In the genomic region with DNA sequence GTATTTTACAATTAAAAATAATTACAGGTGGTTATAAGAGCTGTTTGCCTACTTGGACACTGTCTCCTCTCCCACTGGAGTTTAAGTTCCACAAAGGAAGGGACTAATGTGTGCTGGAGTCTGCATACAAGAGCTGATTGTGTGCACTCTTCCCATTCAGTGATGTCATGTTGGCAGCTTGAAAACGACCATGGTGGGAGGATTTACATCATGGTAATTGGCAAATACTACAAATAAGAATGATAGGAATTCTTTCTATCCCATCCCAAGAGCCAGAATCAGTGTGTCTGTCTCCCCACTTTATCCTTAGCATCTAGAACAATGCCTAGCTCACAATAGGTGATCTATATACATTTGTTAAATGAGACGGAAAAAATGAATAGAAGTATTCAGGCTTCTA, we compare ENCODE assay signal across 1 cellular context.
TF ChIP-seq lines count a peak whose summit lies in the region.

No MANE protein-coding gene starts in this region.

TF ChIP-seq in GM23338, 12 proteins besides CTCF, POLR2A, EP300 and RAD21:
- TF ChIP-seq ZNF114 (CRISPR knock-in tag; IDR thresholded peaks at IDR 0.05) (no peak), JUNB (IDR thresholded peaks at IDR 0.05; ENCODE audit: unreplicated experiment) (no peak), ZNF331 (CRISPR knock-in tag; IDR thresholded peaks at IDR 0.05; ENCODE audit: low read depth) (no peak), POLR2AphosphoS5 (IDR thresholded peaks at IDR 0.05; ENCODE audit: low read depth) (no peak), STAT1 (IDR thresholded peaks at IDR 0.05; ENCODE audit: unreplicated experiment) (no peak), EZH2phosphoT487 (IDR thresholded peaks at IDR 0.05; ENCODE audit: unreplicated experiment) (no peak), EZH2 (IDR thresholded peaks at IDR 0.05; ENCODE audit: low read depth, unreplicated experiment) (no peak), CREB1 (CRISPR knock-in tag; IDR thresholded peaks at IDR 0.05; ENCODE audit: low read depth) (no peak), NANOG (IDR thresholded peaks at IDR 0.05; ENCODE audit: borderline replicate concordance) (no peak)
- TF ChIP-seq, protein P1, sequence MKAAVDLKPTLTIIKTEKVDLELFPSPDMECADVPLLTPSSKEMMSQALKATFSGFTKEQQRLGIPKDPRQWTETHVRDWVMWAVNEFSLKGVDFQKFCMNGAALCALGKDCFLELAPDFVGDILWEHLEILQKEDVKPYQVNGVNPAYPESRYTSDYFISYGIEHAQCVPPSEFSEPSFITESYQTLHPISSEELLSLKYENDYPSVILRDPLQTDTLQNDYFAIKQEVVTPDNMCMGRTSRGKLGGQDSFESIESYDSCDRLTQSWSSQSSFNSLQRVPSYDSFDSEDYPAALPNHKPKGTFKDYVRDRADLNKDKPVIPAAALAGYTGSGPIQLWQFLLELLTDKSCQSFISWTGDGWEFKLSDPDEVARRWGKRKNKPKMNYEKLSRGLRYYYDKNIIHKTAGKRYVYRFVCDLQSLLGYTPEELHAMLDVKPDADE (IDR thresholded peaks at IDR 0.05) = no peak
- TF ChIP-seq, protein P2, sequence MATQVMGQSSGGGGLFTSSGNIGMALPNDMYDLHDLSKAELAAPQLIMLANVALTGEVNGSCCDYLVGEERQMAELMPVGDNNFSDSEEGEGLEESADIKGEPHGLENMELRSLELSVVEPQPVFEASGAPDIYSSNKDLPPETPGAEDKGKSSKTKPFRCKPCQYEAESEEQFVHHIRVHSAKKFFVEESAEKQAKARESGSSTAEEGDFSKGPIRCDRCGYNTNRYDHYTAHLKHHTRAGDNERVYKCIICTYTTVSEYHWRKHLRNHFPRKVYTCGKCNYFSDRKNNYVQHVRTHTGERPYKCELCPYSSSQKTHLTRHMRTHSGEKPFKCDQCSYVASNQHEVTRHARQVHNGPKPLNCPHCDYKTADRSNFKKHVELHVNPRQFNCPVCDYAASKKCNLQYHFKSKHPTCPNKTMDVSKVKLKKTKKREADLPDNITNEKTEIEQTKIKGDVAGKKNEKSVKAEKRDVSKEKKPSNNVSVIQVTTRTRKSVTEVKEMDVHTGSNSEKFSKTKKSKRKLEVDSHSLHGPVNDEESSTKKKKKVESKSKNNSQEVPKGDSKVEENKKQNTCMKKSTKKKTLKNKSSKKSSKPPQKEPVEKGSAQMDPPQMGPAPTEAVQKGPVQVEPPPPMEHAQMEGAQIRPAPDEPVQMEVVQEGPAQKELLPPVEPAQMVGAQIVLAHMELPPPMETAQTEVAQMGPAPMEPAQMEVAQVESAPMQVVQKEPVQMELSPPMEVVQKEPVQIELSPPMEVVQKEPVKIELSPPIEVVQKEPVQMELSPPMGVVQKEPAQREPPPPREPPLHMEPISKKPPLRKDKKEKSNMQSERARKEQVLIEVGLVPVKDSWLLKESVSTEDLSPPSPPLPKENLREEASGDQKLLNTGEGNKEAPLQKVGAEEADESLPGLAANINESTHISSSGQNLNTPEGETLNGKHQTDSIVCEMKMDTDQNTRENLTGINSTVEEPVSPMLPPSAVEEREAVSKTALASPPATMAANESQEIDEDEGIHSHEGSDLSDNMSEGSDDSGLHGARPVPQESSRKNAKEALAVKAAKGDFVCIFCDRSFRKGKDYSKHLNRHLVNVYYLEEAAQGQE (IDR thresholded peaks at IDR 0.05; ENCODE audit: unreplicated experiment) = no peak
- TF ChIP-seq, protein P3, sequence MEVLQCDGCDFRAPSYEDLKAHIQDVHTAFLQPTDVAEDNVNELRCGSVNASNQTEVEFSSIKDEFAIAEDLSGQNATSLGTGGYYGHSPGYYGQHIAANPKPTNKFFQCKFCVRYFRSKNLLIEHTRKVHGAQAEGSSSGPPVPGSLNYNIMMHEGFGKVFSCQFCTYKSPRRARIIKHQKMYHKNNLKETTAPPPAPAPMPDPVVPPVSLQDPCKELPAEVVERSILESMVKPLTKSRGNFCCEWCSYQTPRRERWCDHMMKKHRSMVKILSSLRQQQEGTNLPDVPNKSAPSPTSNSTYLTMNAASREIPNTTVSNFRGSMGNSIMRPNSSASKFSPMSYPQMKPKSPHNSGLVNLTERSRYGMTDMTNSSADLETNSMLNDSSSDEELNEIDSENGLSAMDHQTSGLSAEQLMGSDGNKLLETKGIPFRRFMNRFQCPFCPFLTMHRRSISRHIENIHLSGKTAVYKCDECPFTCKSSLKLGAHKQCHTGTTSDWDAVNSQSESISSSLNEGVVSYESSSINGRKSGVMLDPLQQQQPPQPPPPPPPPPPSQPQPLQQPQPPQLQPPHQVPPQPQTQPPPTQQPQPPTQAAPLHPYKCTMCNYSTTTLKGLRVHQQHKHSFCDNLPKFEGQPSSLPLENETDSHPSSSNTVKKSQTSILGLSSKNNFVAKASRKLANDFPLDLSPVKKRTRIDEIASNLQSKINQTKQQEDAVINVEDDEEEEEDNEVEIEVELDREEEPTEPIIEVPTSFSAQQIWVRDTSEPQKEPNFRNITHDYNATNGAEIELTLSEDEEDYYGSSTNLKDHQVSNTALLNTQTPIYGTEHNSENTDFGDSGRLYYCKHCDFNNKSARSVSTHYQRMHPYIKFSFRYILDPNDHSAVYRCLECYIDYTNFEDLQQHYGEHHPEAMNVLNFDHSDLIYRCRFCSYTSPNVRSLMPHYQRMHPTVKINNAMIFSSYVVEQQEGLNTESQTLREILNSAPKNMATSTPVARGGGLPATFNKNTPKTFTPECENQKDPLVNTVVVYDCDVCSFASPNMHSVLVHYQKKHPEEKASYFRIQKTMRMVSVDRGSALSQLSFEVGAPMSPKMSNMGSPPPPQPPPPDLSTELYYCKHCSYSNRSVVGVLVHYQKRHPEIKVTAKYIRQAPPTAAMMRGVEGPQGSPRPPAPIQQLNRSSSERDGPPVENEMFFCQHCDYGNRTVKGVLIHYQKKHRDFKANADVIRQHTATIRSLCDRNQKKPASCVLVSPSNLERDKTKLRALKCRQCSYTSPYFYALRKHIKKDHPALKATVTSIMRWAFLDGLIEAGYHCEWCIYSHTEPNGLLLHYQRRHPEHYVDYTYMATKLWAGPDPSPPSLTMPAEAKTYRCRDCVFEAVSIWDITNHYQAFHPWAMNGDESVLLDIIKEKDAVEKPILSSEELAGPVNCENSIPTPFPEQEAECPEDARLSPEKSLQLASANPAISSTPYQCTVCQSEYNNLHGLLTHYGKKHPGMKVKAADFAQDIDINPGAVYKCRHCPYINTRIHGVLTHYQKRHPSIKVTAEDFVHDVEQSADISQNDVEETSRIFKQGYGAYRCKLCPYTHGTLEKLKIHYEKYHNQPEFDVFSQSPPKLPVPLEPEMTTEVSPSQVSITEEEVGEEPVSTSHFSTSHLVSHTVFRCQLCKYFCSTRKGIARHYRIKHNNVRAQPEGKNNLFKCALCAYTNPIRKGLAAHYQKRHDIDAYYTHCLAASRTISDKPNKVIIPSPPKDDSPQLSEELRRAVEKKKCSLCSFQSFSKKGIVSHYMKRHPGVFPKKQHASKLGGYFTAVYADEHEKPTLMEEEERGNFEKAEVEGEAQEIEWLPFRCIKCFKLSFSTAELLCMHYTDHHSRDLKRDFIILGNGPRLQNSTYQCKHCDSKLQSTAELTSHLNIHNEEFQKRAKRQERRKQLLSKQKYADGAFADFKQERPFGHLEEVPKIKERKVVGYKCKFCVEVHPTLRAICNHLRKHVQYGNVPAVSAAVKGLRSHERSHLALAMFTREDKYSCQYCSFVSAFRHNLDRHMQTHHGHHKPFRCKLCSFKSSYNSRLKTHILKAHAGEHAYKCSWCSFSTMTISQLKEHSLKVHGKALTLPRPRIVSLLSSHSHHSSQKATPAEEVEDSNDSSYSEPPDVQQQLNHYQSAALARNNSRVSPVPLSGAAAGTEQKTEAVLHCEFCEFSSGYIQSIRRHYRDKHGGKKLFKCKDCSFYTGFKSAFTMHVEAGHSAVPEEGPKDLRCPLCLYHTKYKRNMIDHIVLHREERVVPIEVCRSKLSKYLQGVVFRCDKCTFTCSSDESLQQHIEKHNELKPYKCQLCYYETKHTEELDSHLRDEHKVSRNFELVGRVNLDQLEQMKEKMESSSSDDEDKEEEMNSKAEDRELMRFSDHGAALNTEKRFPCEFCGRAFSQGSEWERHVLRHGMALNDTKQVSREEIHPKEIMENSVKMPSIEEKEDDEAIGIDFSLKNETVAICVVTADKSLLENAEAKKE (CRISPR knock-in tag; IDR thresholded peaks at IDR 0.05) = no peak
